Comparison of ENCODE assay signal across 30 cellular contexts in the genomic region with DNA sequence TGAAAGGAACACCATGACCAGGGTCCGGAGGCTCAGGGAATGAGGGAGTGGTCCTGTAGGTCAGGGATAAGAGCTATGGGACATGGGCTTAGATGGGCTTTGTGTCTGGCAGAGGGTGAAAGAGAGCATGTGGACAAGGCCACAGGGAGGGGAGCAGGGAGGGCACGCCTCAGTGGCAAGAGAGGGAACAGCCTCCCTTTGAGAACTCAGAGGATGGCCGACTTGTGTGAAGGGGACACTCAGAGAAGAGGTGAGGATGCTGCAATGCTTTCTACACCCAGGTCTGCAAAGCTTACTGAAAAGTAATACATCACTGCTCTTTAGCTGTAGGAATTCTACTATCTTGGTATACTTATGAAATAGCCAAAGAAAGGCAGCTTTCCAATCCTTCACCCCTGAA.
"Had no signal": no experiment of that assay in that cellular context is flagged by ENCODE, and none has a peak within 500 bp of the region (broad histone marks: within the 10 kb centered on the region; RNA-seq: fewer than 3 reads in every experiment).

No MANE protein-coding gene starts in this region.

- DNase-seq: activated CD4-positive, alpha-beta T cell treated with anti-CD3 and anti-CD28 coated beads, Interleukin-2, amount 10 ng/mL, durations not matched to agents 24 days and 14 days; activated CD4-positive, alpha-beta T cell treated with anti-CD3 and anti-CD28 coated beads, Interleukin-2, amount 50 U/mL, for 48 hours; activated CD8-positive, alpha-beta T cell treated with anti-CD3 and anti-CD28 coated beads, Interleukin-2, amount 10 ng/mL, durations not matched to agents 7 days and 5 days; activated effector memory CD4-positive, alpha-beta T cell treated with Interleukin-2 at 50 U/mL for 16 hours; activated naive CD4-positive, alpha-beta T cell treated with anti-CD3 and anti-CD28 coated beads, Interleukin-2, amount 10 ng/mL, durations not matched to agents 7 days and 5 days; activated naive CD8-positive, alpha-beta T cell treated with anti-CD3 and anti-CD28 coated beads, Interleukin-2, amount 50 U/mL, for 24 hours; activated T-cell treated with anti-CD3 and anti-CD28 coated beads, Interleukin-2, amount 50 U/mL, for 24 hours; anterior cingulate cortex; brain microvascular endothelial cell; cerebellar nuclear complex; MM.1S; MV-4-11; NCI-H1092 treated with DMSO at 0.1 percent for 48 hours; NCI-H1417; NCI-H146; NCI-H187; NCI-H2029 treated with DMSO at 0.1 percent for 48 hours; NCI-H2107; NCI-H2171; NCI-H510A; NCI-H526; NCI-H748 treated with DMSO at 0.1 percent for 48 hours; PC-9; Right ventricle myocardium superior had no signal

- H3K36me3 ChIP-seq: brain microvascular endothelial cell had no signal

- H3K9me3 Mint-ChIP-seq: activated CD4-positive, alpha-beta T cell treated with anti-CD3 and anti-CD28 coated beads, Interleukin-2, amount 10 ng/mL, durations not matched to agents 24 days and 14 days; activated naive CD4-positive, alpha-beta T cell treated with anti-CD3 and anti-CD28 coated beads, Interleukin-2, amount 10 ng/mL, durations not matched to agents 7 days and 5 days; activated naive CD8-positive, alpha-beta T cell treated with anti-CD3 and anti-CD28 coated beads, Interleukin-2, amount 50 U/mL, for 24 hours; activated T-cell treated with anti-CD3 and anti-CD28 coated beads, Interleukin-2, amount 50 U/mL, for 24 hours; activated T-helper 1 cell treated with anti-CD3 and anti-CD28 coated beads, Interleukin-12 subunit alpha, Interleukin-12 subunit beta, Interleukin-2, Interleukin-4 antibody, amounts not matched to agents 30 ng/mL and 10 ng/mL and 1 ng/mL, durations not matched to agents 14 hours and 24 hours and 36 hours; T-helper 2 cell treated with Interferon-gamma antibody and Interleukin-4, amounts not matched to agents 5 μg/mL and 100 μg/mL, for 36 hours had no signal

- H3K27ac ChIP-seq: brain microvascular endothelial cell, KMS-11, PC-9, SK-N-MC had no signal

- H3K27ac Mint-ChIP-seq: activated CD4-positive, alpha-beta T cell treated with anti-CD3 and anti-CD28 coated beads, Interleukin-2, amount 10 ng/mL, durations not matched to agents 24 days and 14 days; activated naive CD4-positive, alpha-beta T cell treated with anti-CD3 and anti-CD28 coated beads, Interleukin-2, amount 10 ng/mL, durations not matched to agents 7 days and 5 days; activated naive CD8-positive, alpha-beta T cell; activated naive CD8-positive, alpha-beta T cell treated with anti-CD3 and anti-CD28 coated beads, Interleukin-2, amount 50 U/mL, for 24 hours; activated T-cell treated with anti-CD3 and anti-CD28 coated beads, Interleukin-2, amount 50 U/mL, for 24 hours; activated T-helper 1 cell treated with anti-CD3 and anti-CD28 coated beads, Interleukin-12 subunit alpha, Interleukin-12 subunit beta, Interleukin-2, Interleukin-4 antibody, amounts not matched to agents 30 ng/mL and 10 ng/mL and 1 ng/mL, durations not matched to agents 14 hours and 24 hours and 36 hours; T-helper 2 cell treated with Interferon-gamma antibody and Interleukin-4, amounts not matched to agents 5 μg/mL and 100 μg/mL, for 36 hours had no signal

- H3K4me2 ChIP-seq: KMS-11, PC-9 had no signal

- H3K9ac ChIP-seq: KMS-11 had no signal

- H3K27me3 ChIP-seq: brain microvascular endothelial cell had no signal

- H3K4me3 Mint-ChIP-seq: activated CD4-positive, alpha-beta T cell treated with anti-CD3 and anti-CD28 coated beads, Interleukin-2, amount 10 ng/mL, durations not matched to agents 24 days and 14 days; activated CD8-positive, alpha-beta T cell treated with anti-CD3 and anti-CD28 coated beads, Interleukin-2, amount 10 ng/mL, durations not matched to agents 7 days and 5 days; activated naive CD4-positive, alpha-beta T cell treated with anti-CD3 and anti-CD28 coated beads, Interleukin-2, amount 10 ng/mL, durations not matched to agents 7 days and 5 days; activated naive CD8-positive, alpha-beta T cell; activated naive CD8-positive, alpha-beta T cell treated with anti-CD3 and anti-CD28 coated beads, Interleukin-2, amount 50 U/mL, for 24 hours; activated T-cell treated with anti-CD3 and anti-CD28 coated beads, Interleukin-2, amount 50 U/mL, for 24 hours; activated T-helper 1 cell treated with anti-CD3 and anti-CD28 coated beads, Interleukin-12 subunit alpha, Interleukin-12 subunit beta, Interleukin-2, Interleukin-4 antibody, amounts not matched to agents 30 ng/mL and 10 ng/mL and 1 ng/mL, durations not matched to agents 14 hours and 24 hours and 36 hours; T-helper 2 cell treated with Interferon-gamma antibody and Interleukin-4, amounts not matched to agents 5 μg/mL and 100 μg/mL, for 36 hours had no signal

- H2AFZ ChIP-seq: PC-9 had no signal

- H3K27me3 Mint-ChIP-seq: activated CD4-positive, alpha-beta T cell treated with anti-CD3 and anti-CD28 coated beads, Interleukin-2, amount 10 ng/mL, durations not matched to agents 24 days and 14 days; activated naive CD4-positive, alpha-beta T cell treated with anti-CD3 and anti-CD28 coated beads, Interleukin-2, amount 10 ng/mL, durations not matched to agents 7 days and 5 days; activated naive CD8-positive, alpha-beta T cell; activated naive CD8-positive, alpha-beta T cell treated with anti-CD3 and anti-CD28 coated beads, Interleukin-2, amount 50 U/mL, for 24 hours; activated T-cell treated with anti-CD3 and anti-CD28 coated beads, Interleukin-2, amount 50 U/mL, for 24 hours had no signal

- FAIRE-seq: TTC549 had no signal

- H3K4me3 ChIP-seq: PC-9, SK-N-MC had no signal

- ATAC-seq: activated CD8-positive, alpha-beta T cell treated with anti-CD3 and anti-CD28 coated beads, Interleukin-2, amount 10 ng/mL, durations not matched to agents 7 days and 5 days; activated naive CD8-positive, alpha-beta T cell treated with anti-CD3 and anti-CD28 coated beads, Interleukin-2, amount 50 U/mL, for 24 hours had no signal
